In genomic region chr2:98731709-98732349, GRCh38 we compare ENCODE assay signal across 1 cellular context.
TF ChIP-seq lines count a peak whose summit lies in the region.

No MANE protein-coding gene starts in this region.

TF ChIP-seq in HepG2, 621 proteins besides CTCF, POLR2A, EP300 and RAD21 (continued from another document and continues in another):
- TF ChIP-seq CEBPG (CRISPR knock-in tag; IDR thresholded peaks at IDR 0.05) (peak; percentile 75), TCF7 (IDR thresholded peaks at IDR 0.05; ENCODE audit: low read depth) (peak; percentile 46; the same call in 1 of the 2 replicates), RBFOX2 (IDR thresholded peaks at IDR 0.05; ENCODE audit: low read depth, low read length) (peak; percentile 10; the same call in 1 of the 2 replicates), MYPOP (CRISPR knock-in tag; IDR thresholded peaks at IDR 0.05) (peak; percentile 2; the same call in 1 of the 2 replicates), NCOR1 (IDR thresholded peaks at IDR 0.05; ENCODE audit: borderline replicate concordance, low read length) (peak; percentile 47), ATF3 (CRISPR knock-in tag; IDR thresholded peaks at IDR 0.05) (no peak), AKAP8 (CRISPR knock-in tag; IDR thresholded peaks at IDR 0.05) (0 out of 2 replicates have a peak, but pooled peaks have one; percentile 3), IRF2 (CRISPR knock-in tag; IDR thresholded peaks at IDR 0.05) (peak; percentile 38; the same call in 1 of the 2 replicates), MED1 (CRISPR knock-in tag; IDR thresholded peaks at IDR 0.05) (peak; percentile 41; the same call in 1 of the 2 replicates), PAF1 (CRISPR knock-in tag; IDR thresholded peaks at IDR 0.05) (0 out of 2 replicates have a peak, but pooled peaks have one; percentile 20), PPARG (CRISPR knock-in tag; conservative IDR thresholded peaks at IDR 0.05) (peak; percentile 77; the same call in 1 of the 2 replicates), SKIL (CRISPR knock-in tag; IDR thresholded peaks at IDR 0.05; ENCODE audit: borderline replicate concordance) (0 out of 2 replicates have a peak, but pooled peaks have one; percentile 29), NR2C2 (CRISPR knock-in tag; IDR thresholded peaks at IDR 0.05; ENCODE audit: borderline replicate concordance) (peak; percentile 55; the same call in 1 of the 2 replicates), HDAC1 (CRISPR knock-in tag; IDR thresholded peaks at IDR 0.05) (0 out of 2 replicates have a peak, but pooled peaks have one; percentile 40), ZNF558 (CRISPR knock-in tag; IDR thresholded peaks at IDR 0.05; ENCODE audit: borderline replicate concordance) (no peak), MEF2D (CRISPR knock-in tag; IDR thresholded peaks at IDR 0.05) (0 out of 2 replicates have a peak, but pooled peaks have one; percentile 37), YEATS4 (CRISPR knock-in tag; IDR thresholded peaks at IDR 0.05; ENCODE audit: borderline replicate concordance) (no peak; the same call in 1 of the 2 replicates), HNF4A (CRISPR knock-in tag; IDR thresholded peaks at IDR 0.05) (peak; percentile 79), ZBTB2 (CRISPR knock-in tag; IDR thresholded peaks at IDR 0.05; ENCODE audit: low read depth) (no peak; the same call in 1 of the 2 replicates), TFE3 (CRISPR knock-in tag; IDR thresholded peaks at IDR 0.05) (0 out of 2 replicates have a peak, but pooled peaks have one; percentile 16), TIGD3 (CRISPR knock-in tag; IDR thresholded peaks at IDR 0.05; ENCODE audit: borderline replicate concordance) (no peak), ZNF367 (CRISPR knock-in tag; IDR thresholded peaks at IDR 0.05; ENCODE audit: borderline replicate concordance) (no peak), GATAD2A (CRISPR knock-in tag; IDR thresholded peaks at IDR 0.05) (peak; percentile 62; the same call in 1 of the 2 replicates), ZNF781 (CRISPR knock-in tag; IDR thresholded peaks at IDR 0.05; ENCODE audit: borderline replicate concordance, not compliant biosample characterization) (no peak), NCOA2 (CRISPR knock-in tag; IDR thresholded peaks at IDR 0.05) (peak; percentile 62; the same call in 1 of the 2 replicates), ZNF841 (CRISPR knock-in tag; IDR thresholded peaks at IDR 0.05; ENCODE audit: borderline replicate concordance) (no peak), ZBTB20 (CRISPR knock-in tag; IDR thresholded peaks at IDR 0.05; ENCODE audit: borderline replicate concordance, low read depth) (0 out of 2 replicates have a peak, but pooled peaks have one; percentile 45), FOXP1 (IDR thresholded peaks at IDR 0.05) (no peak), FOXP1 (CRISPR knock-in tag; IDR thresholded peaks at IDR 0.05) (0 out of 2 replicates have a peak, but pooled peaks have one; percentile 6), ELF3 (CRISPR knock-in tag; IDR thresholded peaks at IDR 0.05) (peak; percentile 29; the same call in 1 of the 2 replicates), JUND (CRISPR knock-in tag; IDR thresholded peaks at IDR 0.05) (no peak; the same call in 1 of the 2 replicates), SALL2 (CRISPR knock-in tag; IDR thresholded peaks at IDR 0.05) (no peak), SIX1 (CRISPR knock-in tag; IDR thresholded peaks at IDR 0.05; ENCODE audit: borderline replicate concordance) (peak; percentile 10; the same call in 1 of the 2 replicates), ISL2 (CRISPR knock-in tag; IDR thresholded peaks at IDR 0.05) (peak; percentile 33; the same call in 1 of the 2 replicates), TFAP4 (IDR thresholded peaks at IDR 0.05; ENCODE audit: borderline replicate concordance, low read depth) (peak; percentile 70; the same call in 1 of the 2 replicates), BATF2 (CRISPR knock-in tag; IDR thresholded peaks at IDR 0.05) (0 out of 2 replicates have a peak, but pooled peaks have one; percentile 48), MIER3 (CRISPR knock-in tag; IDR thresholded peaks at IDR 0.05; ENCODE audit: borderline replicate concordance) (0 out of 2 replicates have a peak, but pooled peaks have one; percentile 8), SAP130 (CRISPR knock-in tag; IDR thresholded peaks at IDR 0.05; ENCODE audit: low read depth) (peak; percentile 72), ZNF543 (CRISPR knock-in tag; IDR thresholded peaks at IDR 0.05) (peak; percentile 20), KLF12 (CRISPR knock-in tag; IDR thresholded peaks at IDR 0.05; ENCODE audit: borderline replicate concordance) (no peak), POLR2G (IDR thresholded peaks at IDR 0.05; ENCODE audit: low read depth, low read length) (peak; percentile 67), REL (CRISPR knock-in tag; conservative IDR thresholded peaks at IDR 0.05) (no peak), KDM5A (IDR thresholded peaks at IDR 0.05; ENCODE audit: borderline replicate concordance, low read length) (no peak), ZNF317 (CRISPR knock-in tag; IDR thresholded peaks at IDR 0.05) (peak; percentile 54; the same call in 1 of the 2 replicates), SOX6 (IDR thresholded peaks at IDR 0.05) (no peak), SOX6 (CRISPR knock-in tag; IDR thresholded peaks at IDR 0.05) (peak; percentile 52; the same call in 1 of the 2 replicates), THRA (CRISPR knock-in tag; IDR thresholded peaks at IDR 0.05; ENCODE audit: borderline replicate concordance) (peak; percentile 15; the same call in 1 of the 2 replicates), ZBTB7A (CRISPR knock-in tag; IDR thresholded peaks at IDR 0.05) (no peak), ZNF746 (CRISPR knock-in tag; IDR thresholded peaks at IDR 0.05) (0 out of 2 replicates have a peak, but pooled peaks have one; percentile 3), THAP11 (CRISPR knock-in tag; IDR thresholded peaks at IDR 0.05) (peak; percentile 41; the same call in 1 of the 2 replicates), MXD3 (CRISPR knock-in tag; IDR thresholded peaks at IDR 0.05) (0 out of 2 replicates have a peak, but pooled peaks have one; percentile 32), ZNF414 (CRISPR knock-in tag; IDR thresholded peaks at IDR 0.05) (0 out of 2 replicates have a peak, but pooled peaks have one; percentile 11), MTERF4 (CRISPR knock-in tag; IDR thresholded peaks at IDR 0.05) (peak; percentile 18; the same call in 1 of the 2 replicates)
